ENCODE assay signal across 8 cellular contexts in the genomic region with DNA sequence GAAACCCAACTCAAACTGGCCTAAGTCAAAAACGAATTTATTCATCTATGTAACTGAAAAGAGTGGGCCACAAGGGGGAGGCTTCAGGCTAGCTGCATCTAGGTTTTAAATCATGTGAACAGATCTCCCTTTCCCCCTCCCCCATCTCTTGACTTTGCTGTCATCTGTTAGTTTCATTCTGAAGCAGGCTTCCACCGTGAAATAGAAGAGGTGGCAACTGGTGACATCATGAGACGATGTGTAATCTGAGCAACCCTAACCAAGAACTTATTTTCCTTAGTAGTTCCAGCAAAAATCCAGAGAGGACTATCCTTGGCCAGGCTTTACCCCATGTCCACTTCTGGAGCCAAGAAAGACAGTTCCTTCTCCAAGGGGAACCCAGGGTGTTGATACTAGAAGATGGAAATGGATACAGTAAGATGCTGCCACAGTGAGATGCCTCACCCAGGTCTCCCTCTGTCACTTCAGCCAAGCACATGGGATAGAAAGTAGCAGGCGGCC. TPM values are rescaled to one million over a fixed set of nuclear protein-coding genes. Genes with fewer than 3 reads are reported as not detected.
A peak's percentile ranks its signal among the peaks of the same experiment; 100 is the strongest.
DNase-seq lines count a peak whose midpoint lies in the region; ATAC-seq, FAIRE-seq and TF ChIP-seq lines count a peak whose summit lies in the region.

No MANE protein-coding gene starts in this region.

- H3K4me1 ChIP-seq in A549: peaks cover 6% of the 10 kb centered on the region; the same call in 1 of the 3 replicates
- peaks cover 10% of the 10 kb centered on the region for H3K4me1 ChIP-seq in OCI-LY7 (ENCODE audit: insufficient read depth, low read length, poor library complexity, severe bottlenecking)

- H3K27me3 ChIP-seq in brain microvascular endothelial cell (replicated peaks): no peaks in the 10 kb centered on the region

- BruUV-seq in OCI-LY7 (replicated peaks; lab: Mats Ljungman, UMichigan) (no TSS peak), Calu3 (replicated peaks; lab: Mats Ljungman, UMichigan) (no TSS peak)

- POLR2A ChIA-PET in A549 (lab: Yijun Ruan, JAX) (interaction anchor here (0.7 kb wide), 1 partner anchor 9 kb away, joined by 3 read pairs; a partner anchor contains a TSS), OCI-LY7 (lab: Charles Lee) (no interaction called here)

- H3K27me3 Mint-ChIP-seq in Calu3 (ENCODE audit: unreplicated experiment): no peaks in the 10 kb centered on the region

- H3K9me3 ChIP-seq in A549 (no peaks in the 10 kb centered on the region), OCI-LY7 (ENCODE audit: low read length) (no peaks in the 10 kb centered on the region)

- TF ChIP-seq RAD21 in A549 (conservative IDR thresholded peaks at IDR 0.05 in 1 of 2, IDR thresholded peaks at IDR 0.05 in 1 of 2): no peak

- no peaks in the 10 kb centered on the region for H3K9me3 Mint-ChIP-seq in Calu3 (ENCODE audit: low read depth, unreplicated experiment)

- peaks cover 76% of the 10 kb centered on the region for H3K36me3 ChIP-seq in OCI-LY7 (ENCODE audit: insufficient read depth, low read length)
- H3K36me3 ChIP-seq in brain microvascular endothelial cell (replicated peaks): peaks cover 57% of the 10 kb centered on the region

- TF ChIP-seq POLR2A in A549 (IDR thresholded peaks at IDR 0.05; ENCODE audit: low read length): no peak

- TF ChIP-seq CTCF in A549 (IDR thresholded peaks at IDR 0.05) (no peak), OCI-LY7 (conservative IDR thresholded peaks at IDR 0.05; ENCODE audit: low read length) (no peak), Calu3 (IDR thresholded peaks at IDR 0.05; ENCODE audit: unreplicated experiment) (no peak), brain microvascular endothelial cell (IDR thresholded peaks at IDR 0.05; ENCODE audit: low read depth, low read length, missing control alignments) (no peak)

- H3K4me1 Mint-ChIP-seq in Calu3 (ENCODE audit: low read depth, unreplicated experiment): peaks cover 12% of the 10 kb centered on the region

- no peaks in the 10 kb centered on the region for H3K79me2 ChIP-seq in OCI-LY7 (ENCODE audit: insufficient read depth, low read depth, low read length)

- no peak for FAIRE-seq in A549 (lab: Jason Lieb, UNC)

- no peak overlapping the region for H3K27ac Mint-ChIP-seq in Calu3 (ENCODE audit: unreplicated experiment)

- 0 out of 5 replicates have a peak, but pooled peaks of 1 of the 2 experiments have one; percentile 18 for TF ChIP-seq EP300 in A549 (IDR thresholded peaks at IDR 0.05)

- peaks cover 32% of the 10 kb centered on the region for H3K36me3 Mint-ChIP-seq in Calu3 (ENCODE audit: insufficient read depth, unreplicated experiment)

- H3K4me3 Mint-ChIP-seq in Calu3 (ENCODE audit: low read depth, unreplicated experiment): no peak overlapping the region

- H3K27ac ChIP-seq in A549: no peak overlapping the region
- no peak overlapping the region for H3K27ac ChIP-seq in OCI-LY7 (ENCODE audit: low read depth, low read length, poor library complexity, severe bottlenecking)
- H3K27ac ChIP-seq in brain microvascular endothelial cell: no peak overlapping the region

- ATAC-seq in A549: no peak
- ATAC-seq in GM18909 (IDR thresholded peaks at IDR 0.05; ENCODE audit: poor library complexity, unreplicated experiment): peak; percentile 59
- ATAC-seq in HG03097 (IDR thresholded peaks at IDR 0.05; ENCODE audit: low FRiP score, unreplicated experiment): no peak
- ATAC-seq in HG03457 (IDR thresholded peaks at IDR 0.05; ENCODE audit: unreplicated experiment): no peak

- H3K4me2 ChIP-seq in A549: no peak overlapping the region
- peak overlapping the region; percentile 29 for H3K4me2 ChIP-seq in OCI-LY7 (ENCODE audit: low read length)

- CTCF ChIA-PET in A549 (lab: Yijun Ruan, JAX) (interaction anchor here (0.9 to 3.9 kb wide), 5 partner anchors 9 to 241 kb away, joined by 5 to 18 read pairs (median 11); a partner anchor contains a TSS), OCI-LY7 (lab: Charles Lee; ENCODE audit: unreplicated experiment) (no interaction called here), Calu3 (lab: Charles Lee) (no interaction called here)

- H3K4me3 ChIP-seq in A549 (no peak overlapping the region), OCI-LY7 (ENCODE audit: low read depth, low read length, poor library complexity, severe bottlenecking) (no peak overlapping the region), brain microvascular endothelial cell (ENCODE audit: low read depth, low read length) (no peak overlapping the region)

- no peaks in the 10 kb centered on the region for H4K20me1 ChIP-seq in OCI-LY7 (ENCODE audit: insufficient read depth, low read length)

- no peak overlapping the region for H2AFZ ChIP-seq in OCI-LY7 (ENCODE audit: low read length)

- intact Hi-C loops in OCI-LY7 (cut with micrococcal nuclease; ENCODE audit: unreplicated experiment) (no loop called here), Calu3 (cut with micrococcal nuclease; ENCODE audit: unreplicated experiment) (no loop called here)

- 73% methylated on average over 4 of the region's 4 CpGs for WGBS in A549 (ENCODE audit: missing lambda C conversion rate)

- DNase-seq in A549 (ENCODE audit: low read depth in 1 of 2, low spot score in 1 of 2) (peak in 1 of 2 experiments; percentile 42), OCI-LY7 (ENCODE audit: low spot score) (peak; percentile 45), germinal center (ENCODE audit: low spot score) (peak; percentile 49), Calu3 (no peak), brain microvascular endothelial cell (no peak)

- H3K9me2 ChIP-seq in OCI-LY7 (ENCODE audit: insufficient read depth, low read length): no peaks in the 10 kb centered on the region

- in situ Hi-C loops in brain microvascular endothelial cell (cut with HindIII; ENCODE audit: low pct_ligation_motif_present, low sequenced_read_pairs): no loop called here

TF ChIP-seq in A549, 52 proteins besides CTCF, POLR2A, EP300 and RAD21 (continues in another document):
- TF ChIP-seq KDM5A (IDR thresholded peaks at IDR 0.05): no peak
- peak; percentile 62; the same call in 1 of the 2 replicates for TF ChIP-seq RFX5 (IDR thresholded peaks at IDR 0.05)
- no peak for TF ChIP-seq CBX8 (IDR thresholded peaks at IDR 0.05)
- no peak for TF ChIP-seq MAZ (IDR thresholded peaks at IDR 0.05; ENCODE audit: borderline replicate concordance, low read depth, low read length)
- 0 out of 2 replicates have a peak, but pooled peaks have one; percentile 7 for TF ChIP-seq ESRRA (IDR thresholded peaks at IDR 0.05; ENCODE audit: borderline replicate concordance, low read length)
- no peak for TF ChIP-seq KDM1A (IDR thresholded peaks at IDR 0.05; ENCODE audit: low read depth)
- TF ChIP-seq, protein P1, sequence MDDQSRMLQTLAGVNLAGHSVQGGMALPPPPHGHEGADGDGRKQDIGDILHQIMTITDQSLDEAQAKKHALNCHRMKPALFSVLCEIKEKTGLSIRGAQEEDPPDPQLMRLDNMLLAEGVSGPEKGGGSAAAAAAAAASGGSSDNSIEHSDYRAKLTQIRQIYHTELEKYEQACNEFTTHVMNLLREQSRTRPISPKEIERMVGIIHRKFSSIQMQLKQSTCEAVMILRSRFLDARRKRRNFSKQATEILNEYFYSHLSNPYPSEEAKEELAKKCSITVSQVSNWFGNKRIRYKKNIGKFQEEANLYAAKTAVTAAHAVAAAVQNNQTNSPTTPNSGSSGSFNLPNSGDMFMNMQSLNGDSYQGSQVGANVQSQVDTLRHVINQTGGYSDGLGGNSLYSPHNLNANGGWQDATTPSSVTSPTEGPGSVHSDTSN (IDR thresholded peaks at IDR 0.05): no peak

RNA-seq across cellular contexts. Expression of a gene that starts 9.4 kb away (rescaled TPM):
- polyA plus RNA-seq in A549 (2011; rRNA removed) (82.1 and 101 TPM in 2 replicates), A549 (2017; fragmentation: RNase III; extraction: RNeasy Plus Mini Kit Qiagen cat#74134 plus additional on column Dnase treatment) (113 to 118 TPM (median 116 TPM) in 3 replicates)
- 180 and 241 TPM in 2 replicates for polyA plus RNA-seq in A549 (2012; cell fraction: cytosol; rRNA removed)
- polyA plus RNA-seq in A549 (2012; cell fraction: nucleus; rRNA removed): 350 and 382 TPM in 2 replicates
- polyA minus RNA-seq in A549 (2011; rRNA and poly(A)+ RNA removed): 102 and 120 TPM in 2 replicates
- total RNA-seq in OCI-LY7 (2014; rRNA removed; shearing (Covaris generic)): 46.2 and 59.4 TPM in 2 replicates
- total RNA-seq in OCI-LY7 (2022) (60.0 and 68.8 TPM in 2 replicates), Calu3 (2022) (214 and 237 TPM in 2 replicates)

RNA-seq across cellular contexts. Expression of a gene that starts 15.7 kb away (rescaled TPM):
- polyA plus RNA-seq in A549 (2011; rRNA removed): 0.37 TPM in 1 of 2 replicates, not detected in the other
- polyA plus RNA-seq in A549 (2012; cell fraction: cytosol; rRNA removed): 0.08 and 0.12 TPM in 2 replicates
- not detected in 2 replicates for polyA plus RNA-seq in A549 (2012; cell fraction: nucleus; rRNA removed)
- polyA plus RNA-seq in A549 (2017; fragmentation: RNase III; extraction: RNeasy Plus Mini Kit Qiagen cat#74134 plus additional on column Dnase treatment): 0.47 TPM in 1 of 3 replicates, not detected in the others
- polyA minus RNA-seq in A549 (2011; rRNA and poly(A)+ RNA removed): not detected in 2 replicates
- total RNA-seq in OCI-LY7 (2014; rRNA removed; shearing (Covaris generic)): 135 and 183 TPM in 2 replicates
- 230 and 314 TPM in 2 replicates for total RNA-seq in OCI-LY7 (2022)
- total RNA-seq in Calu3 (2022): not detected in 2 replicates

RNA-seq across cellular contexts. Expression of a gene that starts 30.9 kb away (rescaled TPM):
- polyA plus RNA-seq in A549 (2011; rRNA removed) (1.1 and 1.6 TPM in 2 replicates), A549 (2017; fragmentation: RNase III; extraction: RNeasy Plus Mini Kit Qiagen cat#74134 plus additional on column Dnase treatment) (7.9 to 9.1 TPM (median 8.7 TPM) in 3 replicates)
- 7.2 and 11.0 TPM in 2 replicates for polyA plus RNA-seq in A549 (2012; cell fraction: cytosol; rRNA removed)
- polyA plus RNA-seq in A549 (2012; cell fraction: nucleus; rRNA removed): 12.3 and 15.7 TPM in 2 replicates
- 1.2 and 2.0 TPM in 2 replicates for polyA minus RNA-seq in A549 (2011; rRNA and poly(A)+ RNA removed)
- 1.2 and 2.0 TPM in 2 replicates for total RNA-seq in OCI-LY7 (2014; rRNA removed; shearing (Covaris generic))
- total RNA-seq in OCI-LY7 (2022) (2.8 and 3.6 TPM in 2 replicates), Calu3 (2022) (4.0 and 5.6 TPM in 2 replicates)

RNA-seq across cellular contexts. Expression of a gene that starts 39.3 kb away (rescaled TPM):
- polyA plus RNA-seq in A549 (2011; rRNA removed) (73.0 and 103 TPM in 2 replicates), A549 (2017; fragmentation: RNase III; extraction: RNeasy Plus Mini Kit Qiagen cat#74134 plus additional on column Dnase treatment) (89.4 to 110 TPM (median 108 TPM) in 3 replicates)
- polyA plus RNA-seq in A549 (2012; cell fraction: cytosol; rRNA removed): 72.7 and 76.5 TPM in 2 replicates
- polyA plus RNA-seq in A549 (2012; cell fraction: nucleus; rRNA removed): 133 and 138 TPM in 2 replicates
- polyA minus RNA-seq in A549 (2011; rRNA and poly(A)+ RNA removed): 77.6 and 78.1 TPM in 2 replicates
- 33.1 and 35.4 TPM in 2 replicates for total RNA-seq in OCI-LY7 (2014; rRNA removed; shearing (Covaris generic))
- total RNA-seq in OCI-LY7 (2022) (45.9 and 46.8 TPM in 2 replicates), Calu3 (2022) (64.3 and 72.7 TPM in 2 replicates)

RNA-seq across cellular contexts. Expression of a gene that starts 39.6 kb away (rescaled TPM):
- 55.7 and 57.5 TPM in 2 replicates for polyA plus RNA-seq in A549 (2011; rRNA removed)
- 62.4 and 81.8 TPM in 2 replicates for polyA plus RNA-seq in A549 (2012; cell fraction: cytosol; rRNA removed)
- polyA plus RNA-seq in A549 (2012; cell fraction: nucleus; rRNA removed): 48.3 and 60.2 TPM in 2 replicates
- 47.7 to 50.7 TPM (median 48.7 TPM) in 3 replicates for polyA plus RNA-seq in A549 (2017; fragmentation: RNase III; extraction: RNeasy Plus Mini Kit Qiagen cat#74134 plus additional on column Dnase treatment)
- 48.8 and 57.0 TPM in 2 replicates for polyA minus RNA-seq in A549 (2011; rRNA and poly(A)+ RNA removed)
- total RNA-seq in OCI-LY7 (2014; rRNA removed; shearing (Covaris generic)): 15.7 and 28.3 TPM in 2 replicates
- total RNA-seq in OCI-LY7 (2022): 31.2 and 31.3 TPM in 2 replicates
- total RNA-seq in Calu3 (2022): 56.8 and 66.6 TPM in 2 replicates

Comparison
In these comparisons a context has a peak if more than half of its experiments do, and no peak if none do; other contexts are left out.
1. DNase-seq: peak in OCI-LY7 (single experiment) and germinal center (single experiment); none in Calu3 (single experiment) and brain microvascular endothelial cell (single experiment).
2. RNA of a gene that starts 15.7 kb away (total RNA-seq): 135 to 314 TPM in OCI-LY7; not detected in Calu3; every median in the first group is over 100 times any median in the second.